9 cellular contexts compared by ENCODE assay signal in the genomic region with DNA sequence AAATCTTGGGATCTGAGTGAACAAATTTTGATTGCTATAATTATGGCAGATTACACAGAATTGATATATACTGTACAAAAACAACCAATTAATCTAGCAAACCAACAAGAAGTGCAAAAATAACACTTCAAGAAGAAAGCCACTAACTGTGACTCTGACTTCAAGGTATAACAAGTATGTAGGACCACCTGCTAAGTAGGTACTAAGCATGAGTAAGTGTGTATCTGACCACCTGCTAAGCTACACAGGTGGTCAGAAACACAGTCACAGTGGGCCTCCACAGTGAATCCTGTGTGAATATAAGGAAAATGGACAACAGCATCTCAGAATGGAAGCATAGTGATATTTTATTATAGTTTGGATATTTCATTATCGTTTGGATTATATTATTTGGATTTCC. TPM values are rescaled to one million over a fixed set of nuclear protein-coding genes. Genes with fewer than 3 reads are reported as not detected.
"Had no signal": no experiment of that assay in that cellular context is flagged by ENCODE, and none has a peak within 500 bp of the region (broad histone marks: within the 10 kb centered on the region; RNA-seq: fewer than 3 reads in every experiment).

No MANE protein-coding gene starts in this region.

- ATAC-seq: HepG2 had no signal

- H3K27ac ChIP-seq: HL-60 had no signal

- FAIRE-seq: H54, HepG2 had no signal

- DNase-seq: GOT3, H9, HCEC 1CT, HFFc6, KBM-7 had no signal

RNA-seq across cellular contexts. Expression of a gene that starts 14.8 kb away (rescaled TPM):
- polyA plus RNA-seq: IgD-negative memory B cell had no signal
